9 cellular contexts compared by ENCODE assay signal in the genomic region with DNA sequence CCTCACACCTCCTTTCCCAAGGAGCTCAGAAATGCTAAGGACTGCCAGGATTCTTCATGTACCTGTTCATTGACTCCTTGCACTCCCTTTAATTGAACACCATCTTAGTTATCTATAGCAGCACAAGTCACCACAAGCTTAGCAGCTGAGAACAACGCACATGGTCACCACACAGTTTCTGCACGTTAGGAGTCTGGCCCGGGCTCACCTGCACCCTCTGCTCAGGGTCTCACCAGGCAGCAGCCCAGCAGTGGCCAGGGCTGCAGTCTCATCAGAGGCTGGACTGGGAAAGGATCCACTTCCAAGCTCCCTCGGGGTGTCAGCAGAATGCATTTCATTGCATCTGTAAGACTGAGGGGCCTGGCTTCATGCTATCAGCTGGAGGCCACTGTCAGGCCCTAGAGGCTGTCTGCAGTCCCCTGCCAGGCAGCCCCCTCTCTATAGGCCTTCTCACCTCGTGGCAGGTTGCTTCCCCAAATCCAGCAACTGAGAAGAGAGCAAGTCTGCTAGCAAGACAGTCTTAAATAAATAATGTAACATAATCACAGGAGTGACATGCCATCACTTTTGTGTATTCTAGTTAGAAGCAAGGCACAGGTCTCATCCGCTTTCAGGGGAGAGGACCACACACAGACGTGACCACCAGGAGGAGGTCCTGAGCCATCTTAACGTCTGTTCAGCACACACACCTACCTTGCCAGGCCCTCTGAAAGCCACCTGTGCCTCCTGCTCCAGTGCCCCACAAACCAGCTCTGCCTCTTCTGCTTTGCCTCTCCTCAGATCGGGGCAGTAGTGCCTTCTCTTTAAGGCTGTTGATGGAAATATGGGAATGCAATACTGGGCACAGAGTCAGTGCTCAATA.
DNase-seq lines count a peak whose midpoint lies in the region; ATAC-seq and TF ChIP-seq lines count a peak whose summit lies in the region.
"Had no signal": no experiment of that assay in that cellular context is flagged by ENCODE, and none has a peak within 500 bp of the region (broad histone marks: within the 10 kb centered on the region; RNA-seq: fewer than 3 reads in every experiment).

No MANE protein-coding gene starts in this region.

- ATAC-seq in GM18868 (IDR thresholded peaks at IDR 0.05; ENCODE audit: unreplicated experiment) (peak; percentile 56), GM19463 (IDR thresholded peaks at IDR 0.05; ENCODE audit: unreplicated experiment) (no peak), gastroesophageal sphincter (no peak)

- TF ChIP-seq EP300 in gastroesophageal sphincter (IDR thresholded peaks at IDR 0.05): no peak

- DNase-seq in ELR (ENCODE audit: low read depth): peak; percentile 6
- peak; percentile 20 for DNase-seq in NAMALWA (ENCODE audit: low spot score)
- peak; percentile 33 for DNase-seq in iPS DF 19.7 (ENCODE audit: low read depth, low spot score)
- no peak for DNase-seq in NCI-H1436 (lab: John Stamatoyannopoulos, UW)
- no peak for DNase-seq in anterior cingulate cortex (lab: John Stamatoyannopoulos, UW)
- DNase-seq: NCI-H187 treated with DMSO at 0.1 percent for 48 hours had no signal

- H3K36me3 ChIP-seq in gastroesophageal sphincter: no peaks in the 10 kb centered on the region

- no peak overlapping the region for H3K4me3 ChIP-seq in gastroesophageal sphincter

- TF ChIP-seq CTCF in gastroesophageal sphincter (IDR thresholded peaks at IDR 0.05): no peak

- TF ChIP-seq POLR2A in gastroesophageal sphincter (IDR thresholded peaks at IDR 0.05): no peak

- peaks cover 0 to 5% (median 0%) of the 10 kb centered on the region in 3 donors for H3K4me1 ChIP-seq in gastroesophageal sphincter

- no peak overlapping the region for H3K27ac ChIP-seq in gastroesophageal sphincter

- H3K27me3 ChIP-seq in gastroesophageal sphincter: no peaks in the 10 kb centered on the region

- WGBS in gastroesophageal sphincter (ENCODE audit: low coverage in 1 of 2), 2 donors: 84 to 100% methylated on average over 1 to 4 of the region's 9 CpGs

- H3K9me3 ChIP-seq in gastroesophageal sphincter: no peaks in the 10 kb centered on the region

Comparison
In these comparisons a context has a peak if more than half of its experiments do, and no peak if none do; other contexts are left out.
1. DNase-seq: peak in ELR (single experiment), NAMALWA (single experiment) and iPS DF 19.7 (single experiment); none in NCI-H1436 (single experiment) and anterior cingulate cortex (0 of 58).